Comparison of ENCODE assay signal across 22 cellular contexts in the genomic region with DNA sequence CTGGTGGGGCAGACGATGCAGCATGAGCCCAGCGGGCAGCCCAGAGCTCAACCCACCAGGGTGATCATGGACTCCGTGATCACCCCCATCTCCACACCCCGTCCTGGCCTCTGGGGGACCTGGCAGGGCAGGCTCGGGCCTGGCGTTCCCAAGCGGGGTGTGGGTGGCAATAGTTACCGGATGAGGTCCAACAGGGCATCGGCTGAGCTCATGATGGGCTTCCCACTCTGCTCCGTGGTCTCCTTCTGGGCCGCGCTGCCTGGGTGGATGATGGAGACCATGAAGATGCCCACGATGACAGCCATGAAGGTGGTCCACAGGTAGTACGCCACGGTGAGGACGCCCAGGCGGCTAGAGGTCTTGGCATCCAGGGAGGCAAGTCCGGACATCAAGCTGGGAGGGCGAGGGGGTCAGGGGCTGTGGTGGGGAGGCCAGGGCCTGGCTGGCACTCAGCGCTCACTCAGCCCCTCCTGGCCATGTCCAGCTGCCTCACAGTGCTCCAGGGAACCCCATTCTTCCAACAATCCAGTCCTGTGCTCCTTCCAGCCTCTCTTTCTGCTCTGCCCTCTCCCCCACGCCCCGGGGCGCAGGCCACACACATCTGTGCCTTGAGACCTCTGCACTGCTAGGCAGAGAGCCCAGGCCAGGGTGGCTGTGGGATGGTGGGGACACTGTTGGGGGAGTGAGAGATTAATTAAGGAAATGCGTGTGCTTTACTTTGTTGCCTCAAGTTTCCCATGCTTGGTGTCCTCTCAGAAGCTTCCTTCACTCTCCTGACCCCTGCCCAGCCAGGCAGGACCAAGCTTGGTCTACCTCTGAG. TPM values are rescaled to one million over a fixed set of nuclear protein-coding genes. Genes with fewer than 3 reads are reported as not detected.
DNase-seq lines count a peak whose midpoint lies in the region; ATAC-seq, FAIRE-seq and TF ChIP-seq lines count a peak whose summit lies in the region.
"Had no signal": no experiment of that assay in that cellular context is flagged by ENCODE, and none has a peak within 500 bp of the region (broad histone marks: within the 10 kb centered on the region; RNA-seq: fewer than 3 reads in every experiment).

No MANE protein-coding gene starts in this region.

- peak overlapping the region; percentile 51 for H2BK120ac ChIP-seq in neuronal stem cell (ENCODE audit: low read depth, low read length)

- no peak overlapping the region for H3K4me3 Mint-ChIP-seq in stimulated activated memory B cell treated with anti-CD40 and anti-IgM and Interleukin-4, amounts not matched to agents 10 μg/mL and 1 μg/mL and 100 μg/mL, for 72 hours
- H3K4me3 Mint-ChIP-seq: CD4-positive, alpha-beta T cell had no signal

- TF ChIP-seq RAD21 in A549 (conservative IDR thresholded peaks at IDR 0.05 in 1 of 2, IDR thresholded peaks at IDR 0.05 in 1 of 2): no peak

- H3K9me3 ChIP-seq in A549: peaks cover 8% of the 10 kb centered on the region
- peaks cover 15% of the 10 kb centered on the region for H3K9me3 ChIP-seq in NT2/D1 (ENCODE audit: insufficient read depth, low read length)
- H3K9me3 ChIP-seq in neuronal stem cell (replicated peaks in 1 of 2; ENCODE audit: control insufficient read depth in 2 of 2, insufficient read depth in 1 of 2, low read depth in 1 of 2, low read length in 2 of 2): no peaks in the 10 kb centered on the region
- no peaks in the 10 kb centered on the region for H3K9me3 ChIP-seq in pancreas
- H3K9me3 ChIP-seq: SJCRH30 had no signal

- no peaks in the 10 kb centered on the region for H3K9me3 Mint-ChIP-seq in stimulated activated memory B cell treated with anti-CD40 and anti-IgM and Interleukin-4, amounts not matched to agents 10 μg/mL and 1 μg/mL and 100 μg/mL, for 72 hours

- no peaks in the 10 kb centered on the region for H3K4me1 Mint-ChIP-seq in stimulated activated memory B cell treated with anti-CD40 and anti-IgM and Interleukin-4, amounts not matched to agents 10 μg/mL and 1 μg/mL and 100 μg/mL, for 72 hours

- intact Hi-C loops in pancreas (cut with DNase I): no loop called here

- POLR2A ChIA-PET in A549 (lab: Yijun Ruan, JAX): no interaction called here

- no peak overlapping the region for H3K14ac ChIP-seq in neuronal stem cell (ENCODE audit: low read length)

- H4K8ac ChIP-seq in neuronal stem cell (ENCODE audit: low read depth, low read length): no peak overlapping the region

- no peak overlapping the region for H3K4me3 ChIP-seq in A549
- H3K4me3 ChIP-seq in NT2/D1 (ENCODE audit: insufficient read length, low read depth): no peak overlapping the region
- H3K4me3 ChIP-seq in neuronal stem cell (ENCODE audit: low read length in 2 of 2): no peak overlapping the region
- H3K4me3 ChIP-seq in pancreas: no peak overlapping the region
- H3K4me3 ChIP-seq: GM12878, PC-9, SJCRH30 had no signal

- TF ChIP-seq CTCF in A549 (IDR thresholded peaks at IDR 0.05) (no peak), pancreas (IDR thresholded peaks at IDR 0.05) (no peak)

- DNase-seq in A549 (ENCODE audit: low read depth in 1 of 2, low spot score in 1 of 2) (no peak), NT2/D1 (ENCODE audit: low read depth, low spot score) (no peak), left kidney (ENCODE audit: low read depth, low spot score) (peak; percentile 42), neuronal stem cell (ENCODE audit: low spot score) (no peak), pancreas (no peak)
- DNase-seq: Caco-2; CD4-positive, alpha-beta T cell; EL; GOT3; KG1; NCI-H1417; NCI-H187; NCI-H2107; NCI-H226; NCI-H524; PC-9; SJCRH30 had no signal

- no peak overlapping the region for H3K4me2 ChIP-seq in A549
- H3K4me2 ChIP-seq in neuronal stem cell (ENCODE audit: insufficient read depth, low read length, poor library complexity, severe bottlenecking): no peak overlapping the region
- H3K4me2 ChIP-seq: PC-9 had no signal

- H3K27ac Mint-ChIP-seq in stimulated activated memory B cell treated with anti-CD40 and anti-IgM and Interleukin-4, amounts not matched to agents 10 μg/mL and 1 μg/mL and 100 μg/mL, for 72 hours: no peak overlapping the region
- H3K27ac Mint-ChIP-seq: CD4-positive, alpha-beta T cell had no signal

- H2AFZ ChIP-seq in neuronal stem cell (ENCODE audit: low read length): no peak overlapping the region
- H2AFZ ChIP-seq: PC-9 had no signal

- H2BK5ac ChIP-seq in neuronal stem cell (ENCODE audit: low read length): no peak overlapping the region

- WGBS in A549 (ENCODE audit: missing lambda C conversion rate): 99% methylated on average over 15 of the region's 24 CpGs
- no CpG with 5 or more reads among the region's 24 CpGs for WGBS in neuronal stem cell (ENCODE audit: extremely low coverage in 2 of 2, insufficient read length in 2 of 2, insufficient replicate concordance in 1 of 2), 2 donors
- WGBS in pancreas, 2 donors: 89 to 93% methylated on average over 24 of the region's 24 CpGs

- no peak for ATAC-seq in A549
- no peak for ATAC-seq in pancreas
- no peak for ATAC-seq in HG03439 (IDR thresholded peaks at IDR 0.05; ENCODE audit: unreplicated experiment)
- ATAC-seq in GM19397 (IDR thresholded peaks at IDR 0.05; ENCODE audit: unreplicated experiment): no peak
- ATAC-seq in stimulated activated memory B cell treated with anti-CD40 and anti-IgM and Interleukin-4, amounts not matched to agents 10 μg/mL and 1 μg/mL and 100 μg/mL, for 72 hours: no peak
- ATAC-seq: GM12878 had no signal

- TF ChIP-seq POLR2A in A549 (IDR thresholded peaks at IDR 0.05; ENCODE audit: low read length): no peak

- FAIRE-seq in A549 (lab: Jason Lieb, UNC): no peak
- no peak for FAIRE-seq in pancreas (lab: Jason Lieb, UNC)
- FAIRE-seq: A204.1, GM12878 had no signal

- H3K27me3 Mint-ChIP-seq in stimulated activated memory B cell treated with anti-CD40 and anti-IgM and Interleukin-4, amounts not matched to agents 10 μg/mL and 1 μg/mL and 100 μg/mL, for 72 hours: peaks cover 41% of the 10 kb centered on the region
- H3K27me3 Mint-ChIP-seq: CD4-positive, alpha-beta T cell had no signal

- H2BK12ac ChIP-seq in neuronal stem cell (ENCODE audit: low read length): peak overlapping the region; percentile 31

- peak overlapping the region; percentile 15 for H3K4ac ChIP-seq in neuronal stem cell (ENCODE audit: low read length)

- H3K23ac ChIP-seq in neuronal stem cell (ENCODE audit: low read depth, low read length, poor library complexity): peak overlapping the region; percentile 40

- H2AK5ac ChIP-seq in neuronal stem cell (ENCODE audit: low read depth, low read length): peak overlapping the region; percentile 71

- H3K9ac ChIP-seq in NT2/D1 (ENCODE audit: insufficient read length, low read depth) (peak overlapping the region; percentile 27), neuronal stem cell (ENCODE audit: low read depth, low read length, poor library complexity) (peak overlapping the region; percentile 72)

- CTCF ChIA-PET in A549 (lab: Yijun Ruan, JAX): interaction anchor here (0.7 kb wide), 1 partner anchor 58 kb away, joined by 3 read pairs; no protein-coding TSS in a partner anchor

- peaks cover 3% of the 10 kb centered on the region for H3K79me1 ChIP-seq in neuronal stem cell (ENCODE audit: low read depth, low read length)

- no peaks in the 10 kb centered on the region for H3K36me3 Mint-ChIP-seq in stimulated activated memory B cell treated with anti-CD40 and anti-IgM and Interleukin-4, amounts not matched to agents 10 μg/mL and 1 μg/mL and 100 μg/mL, for 72 hours

- H3K18ac ChIP-seq in neuronal stem cell (ENCODE audit: low read length): peak overlapping the region; percentile 73

- H2BK15ac ChIP-seq in neuronal stem cell (ENCODE audit: low read length): peak overlapping the region; percentile 75

- H3K27ac ChIP-seq in A549 (peak overlapping the region; percentile 40 to 86; a peak in 5 of 6 replicates), neuronal stem cell (replicated peaks; ENCODE audit: low read length) (no peak overlapping the region), pancreas (no peak overlapping the region)
- H3K27ac ChIP-seq: PC-9, SJCRH30 had no signal

- no peak for TF ChIP-seq EP300 in A549 (IDR thresholded peaks at IDR 0.05)

- H3K27me3 ChIP-seq in NT2/D1 (ENCODE audit: insufficient read depth, insufficient read length) (no peaks in the 10 kb centered on the region), neuronal stem cell (ENCODE audit: control insufficient read depth in 3 of 3, insufficient read depth in 3 of 3, low read depth in 1 of 3, low read length in 3 of 3) (peaks cover 0 to 26% (median 11%) of the 10 kb centered on the region in 3 experiments), pancreas (no peaks in the 10 kb centered on the region)

- H3K36me3 ChIP-seq in NT2/D1 (ENCODE audit: insufficient read depth, insufficient read length, low read length) (no peaks in the 10 kb centered on the region), neuronal stem cell (replicated peaks in 1 of 2; ENCODE audit: control insufficient read depth in 2 of 2, insufficient read depth in 2 of 2, low read length in 2 of 2) (no peaks in the 10 kb centered on the region), pancreas (no peaks in the 10 kb centered on the region)
- H3K36me3 ChIP-seq: SJCRH30 had no signal

- no peak overlapping the region for H4K91ac ChIP-seq in neuronal stem cell (ENCODE audit: low read depth, low read length, poor library complexity)

- H3K4me1 ChIP-seq in A549 (peaks cover 36% of the 10 kb centered on the region), NT2/D1 (ENCODE audit: insufficient read depth, insufficient read length) (peaks cover 43% of the 10 kb centered on the region), neuronal stem cell (ENCODE audit: control insufficient read depth in 2 of 2, insufficient read depth in 1 of 2, low read depth in 1 of 2, low read length in 2 of 2) (peaks cover 7 to 25% of the 10 kb centered on the region in 2 donors), pancreas (no peaks in the 10 kb centered on the region)

RNA-seq across cellular contexts. Expression of gene SLC1A7, which starts 27.6 kb away (rescaled TPM):
- polyA plus RNA-seq in A549 (2011; rRNA removed): 0.12 TPM in 2 replicates
- 0.08 and 0.09 TPM in 2 replicates for polyA plus RNA-seq in A549 (2012; cell fraction: cytosol; rRNA removed)
- 0.24 and 0.25 TPM in 2 replicates for polyA plus RNA-seq in A549 (2012; cell fraction: nucleus; rRNA removed)
- polyA plus RNA-seq in A549 (2017; fragmentation: RNase III; extraction: RNeasy Plus Mini Kit Qiagen cat#74134 plus additional on column Dnase treatment): 0.03 to 0.07 TPM (median 0.04 TPM) in 3 replicates
- 0.12 TPM in 1 of 2 replicates, not detected in the other for polyA minus RNA-seq in A549 (2011; rRNA and poly(A)+ RNA removed)
- not detected for polyA plus RNA-seq in neuronal stem cell (2013, experiment 1 of 2)
- not detected for polyA plus RNA-seq in neuronal stem cell (2013, experiment 2 of 2)
- total RNA-seq in pancreas: not detected
- under 1 TPM; 0.15 to 0.35 TPM for polyA plus RNA-seq in pancreas
- total RNA-seq: Caco-2; CD4-positive, alpha-beta T cell; GM12878; PC-9 had no signal
- polyA plus RNA-seq: GM12878 had no signal

RNA-seq across cellular contexts. Expression of gene PODN, which starts 52.8 kb away (rescaled TPM):
- polyA plus RNA-seq in A549 (2011; rRNA removed): 0.05 and 0.15 TPM in 2 replicates
- polyA plus RNA-seq in A549 (2012; cell fraction: cytosol; rRNA removed): 0.01 TPM in 1 of 2 replicates, not detected in the other
- 0.05 and 0.17 TPM in 2 replicates for polyA plus RNA-seq in A549 (2012; cell fraction: nucleus; rRNA removed)
- polyA plus RNA-seq in A549 (2017; fragmentation: RNase III; extraction: RNeasy Plus Mini Kit Qiagen cat#74134 plus additional on column Dnase treatment): not detected in 3 replicates
- polyA minus RNA-seq in A549 (2011; rRNA and poly(A)+ RNA removed): not detected in 2 replicates
- 0.20 TPM for polyA plus RNA-seq in neuronal stem cell (2013, experiment 1 of 2)
- 0.19 TPM for polyA plus RNA-seq in neuronal stem cell (2013, experiment 2 of 2)
- 10 to 100 TPM in 3 of 6 donors, 1 to 10 TPM in 3; 1.8 to 14.9 (median 7.8) TPM for total RNA-seq in pancreas
- 10 to 100 TPM in 1 of 2 donors, 1 to 10 TPM in 1; 7.5 to 14.6 TPM for polyA plus RNA-seq in pancreas
- total RNA-seq: Caco-2; CD4-positive, alpha-beta T cell; PC-9 had no signal
- polyA plus RNA-seq: GM12878 had no signal

Comparison
In these comparisons a context has a peak if more than half of its experiments do, and no peak if none do; other contexts are left out.
1. H3K27ac ChIP-seq: peak in A549 (2 of 2); none in neuronal stem cell (single experiment) and pancreas (0 of 4).
2. RNA of gene PODN, which starts 52.8 kb away (polyA plus RNA-seq): 7.5 to 14.6 TPM in pancreas; 0.01 to 0.17 TPM in A549; every median in the first group is over 4 times any median in the second.